In the genomic region with DNA sequence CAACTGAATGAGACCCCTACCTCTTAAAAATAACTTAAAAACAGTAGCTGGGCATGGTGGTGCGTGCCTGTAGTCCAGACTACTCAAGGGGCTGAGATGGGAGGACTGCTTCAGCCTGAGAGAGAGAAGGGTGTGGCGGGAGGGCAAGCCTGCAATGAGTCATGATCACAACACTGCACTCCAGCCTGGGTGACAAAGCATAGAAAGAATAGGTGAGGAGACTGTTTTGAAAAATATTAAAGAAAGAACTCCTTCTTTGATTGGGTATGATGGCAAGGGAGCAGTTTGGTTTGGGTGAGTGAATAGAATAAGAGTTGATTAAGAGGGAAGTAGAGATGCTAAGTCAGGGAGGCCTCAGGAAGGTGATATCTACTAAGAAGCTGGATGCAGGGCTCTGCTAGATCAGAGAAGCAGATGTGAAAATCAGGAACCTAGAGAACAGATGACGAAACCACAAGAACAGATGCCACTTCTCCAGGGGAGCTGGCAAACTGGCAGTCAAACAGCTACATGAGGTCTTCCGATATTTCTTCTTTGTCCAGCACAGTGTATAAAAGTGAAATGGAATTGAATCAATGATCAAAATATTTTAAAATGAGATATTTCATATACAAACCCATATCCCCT, we compare ENCODE assay signal across 13 cellular contexts.
DNase-seq lines count a peak whose midpoint lies in the region; ATAC-seq and TF ChIP-seq lines count a peak whose summit lies in the region.
"Had no signal": no experiment of that assay in that cellular context is flagged by ENCODE, and none has a peak within 500 bp of the region (broad histone marks: within the 10 kb centered on the region; RNA-seq: fewer than 3 reads in every experiment).

No MANE protein-coding gene starts in this region.

- ATAC-seq in mucosa of descending colon: peak; percentile 92

- H3K4me1 ChIP-seq in mucosa of descending colon (ENCODE audit: low read depth) (no peaks in the 10 kb centered on the region), stomach (no peaks in the 10 kb centered on the region)

- no peak for TF ChIP-seq POLR2A in stomach (IDR thresholded peaks at IDR 0.05)

- TF ChIP-seq CTCF in astrocyte of the spinal cord (IDR thresholded peaks at IDR 0.05; ENCODE audit: low read depth, low read length) (no peak), mucosa of descending colon (IDR thresholded peaks at IDR 0.05) (no peak), stomach (IDR thresholded peaks at IDR 0.05) (no peak)

- no peaks in the 10 kb centered on the region for H3K9me3 ChIP-seq in mucosa of descending colon
- no peaks in the 10 kb centered on the region for H3K9me3 ChIP-seq in stomach

- TF ChIP-seq EP300 in stomach (IDR thresholded peaks at IDR 0.05): no peak

- 63 to 92% (median 73%) methylated on average over 4 of the region's 4 CpGs for WGBS in stomach, 5 donors

- H3K27ac ChIP-seq in stomach: no peak overlapping the region

- no peaks in the 10 kb centered on the region for H3K36me3 ChIP-seq in mucosa of descending colon (ENCODE audit: low read depth)
- H3K36me3 ChIP-seq in stomach: peaks cover 0 to 18% (median 7%) of the 10 kb centered on the region in 4 donors

- intact Hi-C loops in mucosa of descending colon (cut with DNase I, micrococcal nuclease) (no loop called here), stomach (cut with DNase I; ENCODE audit: low total_unique reads) (no loop called here)

- H3K27me3 ChIP-seq in stomach: no peaks in the 10 kb centered on the region

- in situ Hi-C loops in astrocyte of the spinal cord (cut with HindIII; ENCODE audit: low sequenced_read_pairs): no loop called here

- peak; percentile 47 for DNase-seq in ELR (ENCODE audit: low read depth)
- DNase-seq in NCI-H1694 treated with DMSO at 0.1 percent for 48 hours (lab: John Stamatoyannopoulos, UW): peak; percentile 73
- peak; percentile 37 for DNase-seq in astrocyte of the spinal cord (ENCODE audit: low read depth, low spot score)
- peak in 2 of 3 donors; percentile 7 to 22 for DNase-seq in mucosa of descending colon
- no peak for DNase-seq in occipital lobe (lab: John Stamatoyannopoulos, UW)
- no peak for DNase-seq in NK-92 (lab: John Stamatoyannopoulos, UW; ENCODE audit: unreplicated experiment)
- no peak for DNase-seq in activated CD4-positive, CD25-positive, alpha-beta regulatory T cell treated with anti-CD3 and anti-CD28 coated beads, Interleukin-2, amount 50 U/mL, for 72 hours
- DNase-seq in stomach: no peak
- DNase-seq: activated CD4-positive, alpha-beta T cell treated with anti-CD3 and anti-CD28 coated beads, Interleukin-2, amount 50 U/mL, for 1 hour; activated naive CD8-positive, alpha-beta T cell treated with anti-CD3 and anti-CD28 coated beads for 36 hours; DMS79 treated with DMSO at 0.1 percent for 48 hours; left cardiac atrium; NCI-H1417 treated with DMSO at 0.1 percent for 48 hours had no signal

- H3K4me3 ChIP-seq in astrocyte of the spinal cord (ENCODE audit: low read depth, low read length): no peak overlapping the region
- H3K4me3 ChIP-seq in mucosa of descending colon: no peak overlapping the region
- no peak overlapping the region for H3K4me3 ChIP-seq in stomach

Comparison
In these comparisons a context has a peak if more than half of its experiments do, and no peak if none do; other contexts are left out.
1. DNase-seq: peak in ELR (single experiment), NCI-H1694 treated with DMSO at 0.1 percent for 48 hours (single experiment), astrocyte of the spinal cord (single experiment) and mucosa of descending colon (2 of 3); none in occipital lobe (single experiment), NK-92 (single experiment), activated CD4-positive, CD25-positive, alpha-beta regulatory T cell treated with anti-CD3 and anti-CD28 coated beads, Interleukin-2, amount 50 U/mL, for 72 hours (single experiment) and stomach (single experiment).